ENCODE assay signal across 30 cellular contexts in the genomic region with DNA sequence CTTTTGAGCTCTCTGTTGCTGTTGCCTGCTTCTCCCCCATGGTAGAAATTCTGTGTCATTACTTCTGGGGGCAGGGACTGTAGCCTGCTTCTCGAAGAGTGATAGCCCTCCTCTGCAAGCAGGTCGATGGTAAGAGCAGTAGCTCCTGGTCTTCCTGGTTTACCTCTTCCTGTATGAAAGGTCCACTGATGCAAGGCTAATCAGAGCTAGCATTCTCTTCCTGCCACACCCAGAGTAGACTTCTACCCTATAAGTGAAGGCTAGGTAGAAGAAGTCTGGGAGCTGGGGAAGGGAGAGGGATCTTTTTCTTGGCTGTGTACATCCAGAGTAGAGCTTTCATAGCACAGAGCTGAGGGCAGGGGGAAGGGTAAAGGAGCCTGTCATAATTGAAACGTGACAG.
"Had no signal": no experiment of that assay in that cellular context is flagged by ENCODE, and none has a peak within 500 bp of the region (broad histone marks: within the 10 kb centered on the region; RNA-seq: fewer than 3 reads in every experiment).

No MANE protein-coding gene starts in this region.

- FAIRE-seq: bronchial epithelial cell, TTC549 had no signal

- H3K27me3 ChIP-seq: ascending aorta, cardiac muscle cell had no signal

- H3K36me3 ChIP-seq: ascending aorta, cardiac muscle cell had no signal

- H3K27ac ChIP-seq: ascending aorta, cardiac muscle cell, VCaP had no signal

- H3K4me3 ChIP-seq: ascending aorta, cardiac muscle cell had no signal

- ATAC-seq: activated CD8-positive, alpha-beta T cell treated with anti-CD3 and anti-CD28 coated beads for 36 hours; activated naive CD8-positive, alpha-beta T cell treated with anti-CD3 and anti-CD28 coated beads, Interleukin-2, amount 50 U/mL, for 24 hours had no signal

- H3K4me1 ChIP-seq: ascending aorta had no signal

- DNase-seq: activated B cell treated with CpG ODN at 0.5 μM for 24 hours; activated CD4-positive, alpha-beta memory T cell treated with anti-CD3 and anti-CD28 coated beads for 36 hours; activated CD4-positive, alpha-beta T cell treated with anti-CD3 and anti-CD28 coated beads for 4 hours; activated CD4-positive, alpha-beta T cell treated with anti-CD3 and anti-CD28 coated beads, Interleukin-2, amount 10 ng/mL, durations not matched to agents 24 days and 14 days; activated CD4-positive, alpha-beta T cell treated with anti-CD3 and anti-CD28 coated beads, Interleukin-2, amount 50 U/mL, for 1 hour; activated CD4-positive, alpha-beta T cell treated with anti-CD3 and anti-CD28 coated beads, Interleukin-2, amount 50 U/mL, for 4 hours; activated CD4-positive, CD25-positive, alpha-beta regulatory T cell treated with anti-CD3 and anti-CD28 coated beads, Interleukin-2, amount 50 U/mL, for 72 hours; activated CD8-positive, alpha-beta memory T cell treated with anti-CD3 and anti-CD28 coated beads, Interleukin-2, amount 50 U/mL, for 4 hours; activated CD8-positive, alpha-beta T cell treated with anti-CD3 and anti-CD28 coated beads for 36 hours; activated effector memory CD4-positive, alpha-beta T cell treated with Interleukin-2 at 50 U/mL for 16 hours; activated gamma-delta T cell; activated naive CD4-positive, alpha-beta T cell treated with anti-CD3 and anti-CD28 coated beads, Interleukin-2, amount 10 ng/mL, durations not matched to agents 7 days and 5 days; activated naive CD4-positive, alpha-beta T cell treated with Interleukin-2 at 50 U/mL for 16 hours; activated naive CD8-positive, alpha-beta T cell treated with anti-CD3 and anti-CD28 coated beads, Interleukin-2, amount 10 ng/mL, durations not matched to agents 7 days and 5 days; activated naive CD8-positive, alpha-beta T cell treated with anti-CD3 and anti-CD28 coated beads, Interleukin-2, amount 50 U/mL, for 24 hours; activated T-cell treated with anti-CD3 and anti-CD28 coated beads for 4 hours; activated T-cell treated with anti-CD3 and anti-CD28 coated beads, Interleukin-2, amount 50 U/mL, for 1 hour; activated T-cell treated with anti-CD3 and anti-CD28 coated beads, Interleukin-2, amount 50 U/mL, for 48 hours; amygdala; anterior cingulate cortex; caudate nucleus; cerebellar nuclear complex; T-helper 1 cell; T-helper 2 cell; T-helper 9 cell had no signal
